ENCODE assay signal across 9 cellular contexts in genomic region chr1:206469411-206469932, GRCh38. TPM values are rescaled to one million over a fixed set of nuclear protein-coding genes. Genes with fewer than 3 reads are reported as not detected.
DNase-seq lines count a peak whose midpoint lies in the region; ATAC-seq and TF ChIP-seq lines count a peak whose summit lies in the region.
"Had no signal": no experiment of that assay in that cellular context is flagged by ENCODE, and none has a peak within 500 bp of the region (broad histone marks: within the 10 kb centered on the region; RNA-seq: fewer than 3 reads in every experiment).

No MANE protein-coding gene starts in this region.

- no peak overlapping the region for H3K27ac ChIP-seq in sigmoid colon

- CTCF ChIA-PET in Caco-2 (lab: Charles Lee) = interaction anchor here (0.5 to 3.0 kb wide), 6 partner anchors 10 to 789 kb away, joined by 3 to 28 read pairs (median 4); partner anchors contain the start of gene SLC45A3

- H3K4me3 Mint-ChIP-seq in Caco-2 (ENCODE audit: unreplicated experiment) (peak overlapping the region; percentile 79), nephron (peak overlapping the region; percentile 78 to 84 (median 80))

- H3K27me3 ChIP-seq in Caco-2 (replicated peaks; ENCODE audit: control insufficient read depth, insufficient read depth, low read length) (no peaks in the 10 kb centered on the region), adipocyte (replicated peaks; ENCODE audit: control insufficient read depth, insufficient read depth, low read length) (peaks cover 4% of the 10 kb centered on the region), sigmoid colon (peaks cover 0 to 20% (median 0%) of the 10 kb centered on the region in 3 donors)

- H3K4me1 ChIP-seq in Caco-2 (peaks cover 20% of the 10 kb centered on the region), adipocyte (ENCODE audit: control insufficient read depth, insufficient read depth, low read length) (peaks cover 42% of the 10 kb centered on the region), sigmoid colon (peaks cover 0 to 20% (median 19%) of the 10 kb centered on the region in 4 donors)

- WGBS in sigmoid colon, 2 donors = 18 to 38% methylated on average over 2 of the region's 2 CpGs

- H3K9me3 ChIP-seq in Caco-2 (no peaks in the 10 kb centered on the region), adipocyte (ENCODE audit: control insufficient read depth, low read length) (no peaks in the 10 kb centered on the region), sigmoid colon (no peaks in the 10 kb centered on the region)

- H3K27ac Mint-ChIP-seq in Caco-2 (ENCODE audit: unreplicated experiment) (peak overlapping the region; percentile 84), nephron (peak overlapping the region in 1 of 3 experiments; percentile 15)

- no peak for TF ChIP-seq POLR2A in sigmoid colon (IDR thresholded peaks at IDR 0.05)

- POLR2A ChIA-PET in Caco-2 (lab: Charles Lee) = no interaction called here

- intact Hi-C loops in Caco-2 (cut with micrococcal nuclease; ENCODE audit: unreplicated experiment) (no loop called here), sigmoid colon (cut with DNase I) (no loop called here)

- no peak for TF ChIP-seq EP300 in sigmoid colon (IDR thresholded peaks at IDR 0.05)

- peaks cover 23% of the 10 kb centered on the region for H3K4me1 Mint-ChIP-seq in Caco-2 (ENCODE audit: low read depth, unreplicated experiment)
- H3K4me1 Mint-ChIP-seq in nephron = peaks cover 66% of the 10 kb centered on the region

- H3K36me3 ChIP-seq in Caco-2 (ENCODE audit: control insufficient read depth, insufficient read depth, low read length) (no peaks in the 10 kb centered on the region), adipocyte (ENCODE audit: control insufficient read depth, insufficient read depth, low read length, severe bottlenecking) (peaks cover 4% of the 10 kb centered on the region), sigmoid colon (no peaks in the 10 kb centered on the region)

- no peak overlapping the region for H3K4me3 ChIP-seq in Caco-2 (ENCODE audit: low read depth, low read length)
- peak overlapping the region; percentile 91 for H3K4me3 ChIP-seq in adipocyte (ENCODE audit: low read length)
- no peak overlapping the region for H3K4me3 ChIP-seq in sigmoid colon

- BruUV-seq in Caco-2 (replicated peaks; lab: Mats Ljungman, UMichigan) = no TSS peak

- H3K9me3 Mint-ChIP-seq in Caco-2 (ENCODE audit: unreplicated experiment) (no peaks in the 10 kb centered on the region), nephron (no peaks in the 10 kb centered on the region)

- H3K36me3 Mint-ChIP-seq in Caco-2 (ENCODE audit: insufficient read depth, unreplicated experiment) = peaks cover 10% of the 10 kb centered on the region
- H3K36me3 Mint-ChIP-seq in nephron (ENCODE audit: low read depth) = peaks cover 7% of the 10 kb centered on the region

- ATAC-seq in HG02973 (IDR thresholded peaks at IDR 0.05; ENCODE audit: unreplicated experiment) = no peak

- peak overlapping the region; percentile 89 for H3K9ac ChIP-seq in adipocyte (ENCODE audit: low read length)

- H3K27me3 Mint-ChIP-seq in Caco-2 (ENCODE audit: insufficient read depth, unreplicated experiment) (no peaks in the 10 kb centered on the region), nephron (ENCODE audit: low read depth) (peaks cover 16% of the 10 kb centered on the region)

- no peak for TF ChIP-seq CTCF in Caco-2 (IDR thresholded peaks at IDR 0.05; ENCODE audit: insufficient read depth in 1 of 2, low read depth in 1 of 2, low read length in 1 of 2, severe bottlenecking in 1 of 2, unreplicated experiment in 1 of 2)
- no peak for TF ChIP-seq CTCF in nephron (IDR thresholded peaks at IDR 0.05; ENCODE audit: unreplicated experiment in 3 of 3)
- TF ChIP-seq CTCF in sigmoid colon (IDR thresholded peaks at IDR 0.05) = no peak

- peak; percentile 62 to 80 for DNase-seq in Caco-2
- DNase-seq in NCI-H226 = peak; percentile 23
- DNase-seq in adipocyte (ENCODE audit: low read depth) = no peak
- no peak for DNase-seq in MV-4-11 (lab: John Stamatoyannopoulos, UW)
- no peak for DNase-seq in sigmoid colon
- no peak for DNase-seq in NCI-H446 (lab: John Stamatoyannopoulos, UW)
- DNase-seq: NCI-H187 treated with DMSO at 0.1 percent for 48 hours had no signal

RNA-seq across cellular contexts. Expression of gene IKBKE, which starts 0.8 kb away (rescaled TPM):
- total RNA-seq in Caco-2 (2022) (9.0 and 12.7 TPM in 2 replicates), sigmoid colon (1 to 10 TPM; 1.6 to 3.2 (median 2.7) TPM)
- 10 to 100 TPM in 1 of 3 donors, 1 to 10 TPM in 2; 7.2 to 23.2 (median 9.9) TPM for polyA plus RNA-seq in sigmoid colon

RNA-seq across cellular contexts. Expression of gene RASSF5, which starts 37.9 kb away (rescaled TPM):
- total RNA-seq in Caco-2 (2022) (0.86 and 1.3 TPM in 2 replicates), sigmoid colon (1 to 10 TPM; 3.6 to 6.9 (median 4.8) TPM)
- polyA plus RNA-seq in sigmoid colon = 10 to 100 TPM in 1 of 3 donors, 1 to 10 TPM in 2; 2.5 to 25.9 (median 4.2) TPM

Comparison
In these comparisons a context has a peak if more than half of its experiments do, and no peak if none do; other contexts are left out.
1. DNase-seq: peak in Caco-2 (2 of 2) and NCI-H226 (single experiment); none in adipocyte (single experiment), MV-4-11 (single experiment), sigmoid colon (single experiment) and NCI-H446 (0 of 2).